ENCODE assay signal across 19 cellular contexts in the genomic region with DNA sequence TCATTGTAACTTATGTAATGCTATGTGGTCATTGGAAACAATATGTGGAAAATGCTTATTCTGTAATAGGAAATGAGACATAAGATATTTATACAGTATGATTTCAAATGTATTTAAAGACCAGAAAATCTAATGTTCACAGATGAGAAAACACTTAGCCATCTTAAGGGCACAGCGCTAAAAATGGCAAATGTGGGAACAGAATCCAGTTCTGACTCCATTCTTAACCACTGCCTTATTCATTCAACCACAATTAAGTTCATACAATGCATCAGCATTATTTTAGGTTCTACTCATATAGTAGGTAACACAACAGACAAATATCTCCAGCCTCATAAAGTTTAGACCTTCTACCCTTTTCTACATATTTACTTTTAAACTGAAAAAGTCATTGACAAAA. TPM values are rescaled to one million over a fixed set of nuclear protein-coding genes. Genes with fewer than 3 reads are reported as not detected.
A peak's percentile ranks its signal among the peaks of the same experiment; 100 is the strongest.
DNase-seq lines count a peak whose midpoint lies in the region; ATAC-seq, FAIRE-seq and TF ChIP-seq lines count a peak whose summit lies in the region.
"Had no signal": no experiment of that assay in that cellular context is flagged by ENCODE, and none has a peak within 500 bp of the region (broad histone marks: within the 10 kb centered on the region; RNA-seq: fewer than 3 reads in every experiment).

No MANE protein-coding gene starts in this region.

- H3K27me3 Mint-ChIP-seq in activated naive CD4-positive, alpha-beta T cell treated with anti-CD3 and anti-CD28 coated beads for 36 hours (ENCODE audit: low read depth) = no peaks in the 10 kb centered on the region
- H3K27me3 Mint-ChIP-seq in stimulated activated naive CD8-positive, alpha-beta T cell treated with anti-CD3 and anti-CD28 coated beads, Interleukin-15, Interleukin-2, amounts not matched to agents 100 ng/mL and 50 ng/mL, for 24 hours = no peaks in the 10 kb centered on the region
- H3K27me3 Mint-ChIP-seq: B cell had no signal

- H4K20me1 ChIP-seq in endothelial cell of umbilical vein (replicated peaks; ENCODE audit: control insufficient read depth, extremely low read depth, insufficient read depth, low read length) = peaks cover 48% of the 10 kb centered on the region

- no peak for ATAC-seq in HG03108 (IDR thresholded peaks at IDR 0.05; ENCODE audit: unreplicated experiment)
- no peak for ATAC-seq in GM18517 (IDR thresholded peaks at IDR 0.05; ENCODE audit: unreplicated experiment)
- ATAC-seq in GM19397 (IDR thresholded peaks at IDR 0.05; ENCODE audit: unreplicated experiment) = no peak
- ATAC-seq: body of pancreas had no signal

- POLR2A ChIA-PET in endothelial cell of umbilical vein (lab: Charles Lee) = no interaction called here

- FAIRE-seq in endothelial cell of umbilical vein (lab: Jason Lieb, UNC) = no peak

- H3K27me3 ChIP-seq in endothelial cell of umbilical vein (ENCODE audit: control insufficient read depth in 2 of 2, insufficient read depth in 2 of 2, low read length in 2 of 2) = no peaks in the 10 kb centered on the region
- H3K27me3 ChIP-seq: body of pancreas, neural progenitor cell had no signal

- peaks cover 46% of the 10 kb centered on the region for H3K36me3 Mint-ChIP-seq in activated naive CD4-positive, alpha-beta T cell treated with anti-CD3 and anti-CD28 coated beads for 36 hours (ENCODE audit: low read depth)
- H3K36me3 Mint-ChIP-seq in stimulated activated naive CD8-positive, alpha-beta T cell treated with anti-CD3 and anti-CD28 coated beads, Interleukin-15, Interleukin-2, amounts not matched to agents 100 ng/mL and 50 ng/mL, for 24 hours (ENCODE audit: low read depth) = peaks cover 86% of the 10 kb centered on the region

- no peak overlapping the region for H3K4me2 ChIP-seq in endothelial cell of umbilical vein (ENCODE audit: insufficient read depth, low read length)
- H3K4me2 ChIP-seq: KMS-11, neural progenitor cell had no signal

- no peak overlapping the region for H3K9ac ChIP-seq in endothelial cell of umbilical vein (replicated peaks; ENCODE audit: extremely low read depth, insufficient read depth, low read length)
- H3K9ac ChIP-seq: KMS-11, neural progenitor cell had no signal

- peaks cover 5 to 36% of the 10 kb centered on the region in 2 experiments for H3K36me3 ChIP-seq in endothelial cell of umbilical vein (ENCODE audit: control insufficient read depth in 2 of 2, extremely low read depth in 1 of 2, insufficient read depth in 2 of 2, low read length in 2 of 2)

- peaks cover 3% of the 10 kb centered on the region for H3K4me1 ChIP-seq in endothelial cell of umbilical vein (ENCODE audit: control insufficient read depth, extremely low read depth, insufficient read depth, low read length)
- H3K4me1 ChIP-seq: neural progenitor cell had no signal

- no peaks in the 10 kb centered on the region for H3K9me1 ChIP-seq in endothelial cell of umbilical vein (replicated peaks; ENCODE audit: control insufficient read depth, extremely low read depth, insufficient read depth, low read length)

- no peak for TF ChIP-seq POLR2A in endothelial cell of umbilical vein (IDR thresholded peaks at IDR 0.05; ENCODE audit: low read depth, low read length)

- peaks cover 99% of the 10 kb centered on the region for H3K79me2 ChIP-seq in endothelial cell of umbilical vein (ENCODE audit: control insufficient read depth, insufficient read depth, low read length)

- DNase-seq in activated naive CD4-positive, alpha-beta T cell treated with anti-CD3 and anti-CD28 coated beads for 36 hours = peak; percentile 14
- no peak for DNase-seq in activated naive CD4-positive, alpha-beta T cell (lab: John Stamatoyannopoulos, UW)
- DNase-seq in M059J (ENCODE audit: low read depth) (peak; percentile 34), endothelial cell of umbilical vein (ENCODE audit: low read depth, low spot score) (peak; percentile 24)
- DNase-seq: body of pancreas; DMS79 treated with DMSO at 0.1 percent for 48 hours; NCI-H1694 treated with DMSO at 0.1 percent for 48 hours; stimulated activated naive CD4-positive, alpha-beta T cell treated with Interleukin-2 at 50 U/mL for 16 hours had no signal

- dilution Hi-C loops in endothelial cell of umbilical vein (cut with MboI; ENCODE audit: extremely low pct_ligation_motif_present, low sequenced_read_pairs) = no loop called here

- CTCF ChIA-PET in activated naive CD4-positive, alpha-beta T cell treated with anti-CD3 and anti-CD28 coated beads for 36 hours (lab: Charles Lee) = no interaction called here
- CTCF ChIA-PET in endothelial cell of umbilical vein (lab: Charles Lee) = interaction anchor here (2.2 kb wide), 1 partner anchor 25 kb away, joined by 7 read pairs; no protein-coding TSS in a partner anchor

- BruUV-seq in endothelial cell of umbilical vein (replicated peaks; lab: Mats Ljungman, UMichigan) = no TSS peak

- H3K27ac Mint-ChIP-seq in activated naive CD4-positive, alpha-beta T cell treated with anti-CD3 and anti-CD28 coated beads for 36 hours = no peak overlapping the region
- H3K27ac Mint-ChIP-seq in stimulated activated naive CD8-positive, alpha-beta T cell treated with anti-CD3 and anti-CD28 coated beads, Interleukin-15, Interleukin-2, amounts not matched to agents 100 ng/mL and 50 ng/mL, for 24 hours = peak overlapping the region; percentile 69
- H3K27ac Mint-ChIP-seq: B cell, neural progenitor cell had no signal

- no peak overlapping the region for H3K4me3 ChIP-seq in endothelial cell of umbilical vein (replicated peaks in 1 of 3; ENCODE audit: insufficient read depth in 1 of 3, low read depth in 1 of 3, low read length in 3 of 3)
- H3K4me3 ChIP-seq: body of pancreas, neural progenitor cell had no signal

- no peak overlapping the region for H3K4me3 Mint-ChIP-seq in activated naive CD4-positive, alpha-beta T cell treated with anti-CD3 and anti-CD28 coated beads for 36 hours
- no peak overlapping the region for H3K4me3 Mint-ChIP-seq in stimulated activated naive CD8-positive, alpha-beta T cell treated with anti-CD3 and anti-CD28 coated beads, Interleukin-15, Interleukin-2, amounts not matched to agents 100 ng/mL and 50 ng/mL, for 24 hours
- H3K4me3 Mint-ChIP-seq: B cell, neural progenitor cell had no signal

- no peak overlapping the region for H3K27ac ChIP-seq in endothelial cell of umbilical vein (ENCODE audit: insufficient read depth, low read depth, low read length)
- H3K27ac ChIP-seq: body of pancreas, KMS-11, neural progenitor cell had no signal

- H3K4me1 Mint-ChIP-seq in activated naive CD4-positive, alpha-beta T cell treated with anti-CD3 and anti-CD28 coated beads for 36 hours (ENCODE audit: low read depth) = peaks cover 74% of the 10 kb centered on the region
- peaks cover 82% of the 10 kb centered on the region for H3K4me1 Mint-ChIP-seq in stimulated activated naive CD8-positive, alpha-beta T cell treated with anti-CD3 and anti-CD28 coated beads, Interleukin-15, Interleukin-2, amounts not matched to agents 100 ng/mL and 50 ng/mL, for 24 hours (ENCODE audit: low read depth)

- no peak for TF ChIP-seq CTCF in endothelial cell of umbilical vein (IDR thresholded peaks at IDR 0.05; ENCODE audit: extremely low read depth in 1 of 2, insufficient read depth in 1 of 2, low read depth in 1 of 2, low read length in 2 of 2)

- intact Hi-C loops in activated naive CD4-positive, alpha-beta T cell treated with anti-CD3 and anti-CD28 coated beads for 36 hours (cut with micrococcal nuclease) = loop anchor here (5.0 kb wide), 1 partner anchor 37 kb away; a partner anchor contains a TSS
- intact Hi-C loops in endothelial cell of umbilical vein (cut with micrococcal nuclease) = loop anchor here (2.0 kb wide), 1 partner anchor 29 kb away; a partner anchor contains a TSS

- no peaks in the 10 kb centered on the region for H3K9me3 ChIP-seq in endothelial cell of umbilical vein (replicated peaks; ENCODE audit: control insufficient read depth, insufficient read depth, low read length)
- H3K9me3 ChIP-seq: body of pancreas had no signal

- no peak overlapping the region for H2AFZ ChIP-seq in endothelial cell of umbilical vein (ENCODE audit: low read depth, low read length)
- H2AFZ ChIP-seq: neural progenitor cell had no signal

- no peaks in the 10 kb centered on the region for H3K9me3 Mint-ChIP-seq in activated naive CD4-positive, alpha-beta T cell treated with anti-CD3 and anti-CD28 coated beads for 36 hours
- H3K9me3 Mint-ChIP-seq in stimulated activated naive CD8-positive, alpha-beta T cell treated with anti-CD3 and anti-CD28 coated beads, Interleukin-15, Interleukin-2, amounts not matched to agents 100 ng/mL and 50 ng/mL, for 24 hours = no peaks in the 10 kb centered on the region
- H3K9me3 Mint-ChIP-seq: neural progenitor cell had no signal

RNA-seq across cellular contexts. Expression of a gene that starts 12.4 kb away (rescaled TPM):
- 100 to 1,000 TPM; 533 to 579 TPM for total RNA-seq in activated naive CD4-positive, alpha-beta T cell treated with anti-CD3 and anti-CD28 coated beads for 36 hours
- total RNA-seq in M059J (2014; rRNA removed; shearing (Covaris generic)) = 322 and 732 TPM in 2 replicates
- total RNA-seq in endothelial cell of umbilical vein = 486 and 492 TPM in 2 replicates
- 97.4 and 129 TPM in 2 replicates for polyA plus RNA-seq in endothelial cell of umbilical vein
- 167 and 187 TPM in 2 replicates for polyA plus RNA-seq in endothelial cell of umbilical vein (2011; cell fraction: cytosol; rRNA removed)
- 233 and 295 TPM in 2 replicates for polyA plus RNA-seq in endothelial cell of umbilical vein (2011; cell fraction: nucleus; rRNA removed)
- 363 and 661 TPM in 2 replicates for polyA plus RNA-seq in endothelial cell of umbilical vein (2012)
- polyA minus RNA-seq in endothelial cell of umbilical vein = 484 and 500 TPM in 2 replicates
- 227 TPM for polyA minus RNA-seq in endothelial cell of umbilical vein (2011; cell fraction: cytosol; rRNA and poly(A)+ RNA removed)
- polyA minus RNA-seq in endothelial cell of umbilical vein (2011; cell fraction: nucleus; rRNA and poly(A)+ RNA removed) = 191 and 309 TPM in 2 replicates

RNA-seq across cellular contexts. Expression of a gene that starts 28.8 kb away (rescaled TPM):
- total RNA-seq in activated naive CD4-positive, alpha-beta T cell treated with anti-CD3 and anti-CD28 coated beads for 36 hours = 10 to 100 TPM; 42.1 to 43.9 TPM
- total RNA-seq in M059J (2014; rRNA removed; shearing (Covaris generic)) = 81.8 and 99.7 TPM in 2 replicates
- 76.5 and 78.7 TPM in 2 replicates for total RNA-seq in endothelial cell of umbilical vein
- polyA plus RNA-seq in endothelial cell of umbilical vein = 22.8 and 29.4 TPM in 2 replicates
- 33.6 and 36.2 TPM in 2 replicates for polyA plus RNA-seq in endothelial cell of umbilical vein (2011; cell fraction: cytosol; rRNA removed)
- polyA plus RNA-seq in endothelial cell of umbilical vein (2011; cell fraction: nucleus; rRNA removed) = 20.5 and 25.9 TPM in 2 replicates
- 34.7 and 61.0 TPM in 2 replicates for polyA plus RNA-seq in endothelial cell of umbilical vein (2012)
- 58.2 and 66.8 TPM in 2 replicates for polyA minus RNA-seq in endothelial cell of umbilical vein
- 34.1 TPM for polyA minus RNA-seq in endothelial cell of umbilical vein (2011; cell fraction: cytosol; rRNA and poly(A)+ RNA removed)
- 24.9 and 38.5 TPM in 2 replicates for polyA minus RNA-seq in endothelial cell of umbilical vein (2011; cell fraction: nucleus; rRNA and poly(A)+ RNA removed)

RNA-seq across cellular contexts. Expression of a gene that starts 35.1 kb away (rescaled TPM):
- 10 to 100 TPM; 60.2 to 60.6 TPM for total RNA-seq in activated naive CD4-positive, alpha-beta T cell treated with anti-CD3 and anti-CD28 coated beads for 36 hours
- total RNA-seq in M059J (2014; rRNA removed; shearing (Covaris generic)) = 58.3 and 96.4 TPM in 2 replicates
- 38.6 and 46.6 TPM in 2 replicates for total RNA-seq in endothelial cell of umbilical vein
- polyA plus RNA-seq in endothelial cell of umbilical vein = 15.9 and 16.3 TPM in 2 replicates
- polyA plus RNA-seq in endothelial cell of umbilical vein (2011; cell fraction: cytosol; rRNA removed) = 21.3 and 22.4 TPM in 2 replicates
- 15.6 and 16.3 TPM in 2 replicates for polyA plus RNA-seq in endothelial cell of umbilical vein (2011; cell fraction: nucleus; rRNA removed)
- 26.3 and 34.2 TPM in 2 replicates for polyA plus RNA-seq in endothelial cell of umbilical vein (2012)
- 23.1 and 33.3 TPM in 2 replicates for polyA minus RNA-seq in endothelial cell of umbilical vein
- 31.6 TPM for polyA minus RNA-seq in endothelial cell of umbilical vein (2011; cell fraction: cytosol; rRNA and poly(A)+ RNA removed)
- 12.5 and 17.4 TPM in 2 replicates for polyA minus RNA-seq in endothelial cell of umbilical vein (2011; cell fraction: nucleus; rRNA and poly(A)+ RNA removed)

RNA-seq across cellular contexts. Expression of a gene that starts 50.0 kb away (rescaled TPM):
- not detected for total RNA-seq in activated naive CD4-positive, alpha-beta T cell treated with anti-CD3 and anti-CD28 coated beads for 36 hours
- total RNA-seq in M059J (2014; rRNA removed; shearing (Covaris generic)) = not detected in 2 replicates
- not detected in 2 replicates for total RNA-seq in endothelial cell of umbilical vein
- not detected in 2 replicates for polyA plus RNA-seq in endothelial cell of umbilical vein
- polyA plus RNA-seq in endothelial cell of umbilical vein (2011; cell fraction: cytosol; rRNA removed) = not detected in 2 replicates
- not detected in 2 replicates for polyA plus RNA-seq in endothelial cell of umbilical vein (2011; cell fraction: nucleus; rRNA removed)
- not detected in 2 replicates for polyA plus RNA-seq in endothelial cell of umbilical vein (2012)
- not detected in 2 replicates for polyA minus RNA-seq in endothelial cell of umbilical vein
- polyA minus RNA-seq in endothelial cell of umbilical vein (2011; cell fraction: cytosol; rRNA and poly(A)+ RNA removed) = not detected
- polyA minus RNA-seq in endothelial cell of umbilical vein (2011; cell fraction: nucleus; rRNA and poly(A)+ RNA removed) = not detected in 2 replicates
- total RNA-seq: B cell, body of pancreas, dermis microvascular lymphatic vessel endothelial cell, liver, NCI-H460, SK-MEL-5 had no signal

Comparison
In these comparisons a context has a peak if more than half of its experiments do, and no peak if none do; other contexts are left out.
1. DNase-seq: peak in activated naive CD4-positive, alpha-beta T cell treated with anti-CD3 and anti-CD28 coated beads for 36 hours (single experiment), M059J (single experiment) and endothelial cell of umbilical vein (single experiment); none in activated naive CD4-positive, alpha-beta T cell (0 of 4).